1 cellular context compared by ENCODE assay signal in the genomic region with DNA sequence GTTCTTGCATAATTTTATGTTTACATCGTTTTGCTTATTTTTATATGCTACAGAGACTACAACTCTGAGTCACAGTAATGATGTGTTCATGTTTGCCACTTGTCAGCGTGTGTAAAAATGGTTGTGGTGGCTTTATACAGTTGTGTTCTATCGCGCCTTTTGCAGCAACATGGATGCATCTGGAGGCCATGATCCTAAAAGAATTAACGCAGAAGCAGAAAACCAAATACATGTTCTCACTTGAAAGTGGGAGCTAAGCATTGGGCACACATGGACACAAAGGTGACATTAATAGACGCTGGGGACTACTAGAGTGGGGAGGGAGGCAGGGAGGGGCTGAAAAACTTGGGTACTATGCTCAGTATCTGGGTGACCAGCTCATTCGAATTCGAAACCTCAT.
TF ChIP-seq lines count a peak whose summit lies in the region.

No MANE protein-coding gene starts in this region.

TF ChIP-seq in GM12878, 131 proteins besides CTCF, POLR2A, EP300 and RAD21:
- TF ChIP-seq MEF2A (IDR thresholded peaks at IDR 0.05; ENCODE audit: insufficient read depth, low read depth, low read length) = no peak
- no peak for TF ChIP-seq MYC (IDR thresholded peaks at IDR 0.05; ENCODE audit: insufficient read depth, insufficient read length, insufficient replicate concordance, low read length, severe bottlenecking)
- TF ChIP-seq SMARCA5 (IDR thresholded peaks at IDR 0.05) = 0 out of 2 replicates have a peak, but pooled peaks have one; percentile 26
- no peak for TF ChIP-seq CREB1 (IDR thresholded peaks at IDR 0.05; ENCODE audit: low read depth)
- TF ChIP-seq, protein P1, sequence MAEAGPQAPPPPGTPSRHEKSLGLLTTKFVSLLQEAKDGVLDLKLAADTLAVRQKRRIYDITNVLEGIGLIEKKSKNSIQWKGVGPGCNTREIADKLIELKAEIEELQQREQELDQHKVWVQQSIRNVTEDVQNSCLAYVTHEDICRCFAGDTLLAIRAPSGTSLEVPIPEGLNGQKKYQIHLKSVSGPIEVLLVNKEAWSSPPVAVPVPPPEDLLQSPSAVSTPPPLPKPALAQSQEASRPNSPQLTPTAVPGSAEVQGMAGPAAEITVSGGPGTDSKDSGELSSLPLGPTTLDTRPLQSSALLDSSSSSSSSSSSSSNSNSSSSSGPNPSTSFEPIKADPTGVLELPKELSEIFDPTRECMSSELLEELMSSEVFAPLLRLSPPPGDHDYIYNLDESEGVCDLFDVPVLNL (IDR thresholded peaks at IDR 0.05; ENCODE audit: low read depth, low read length) = no peak
- no peak for TF ChIP-seq KDM1A (IDR thresholded peaks at IDR 0.05; ENCODE audit: borderline replicate concordance)
- TF ChIP-seq, protein P2, sequence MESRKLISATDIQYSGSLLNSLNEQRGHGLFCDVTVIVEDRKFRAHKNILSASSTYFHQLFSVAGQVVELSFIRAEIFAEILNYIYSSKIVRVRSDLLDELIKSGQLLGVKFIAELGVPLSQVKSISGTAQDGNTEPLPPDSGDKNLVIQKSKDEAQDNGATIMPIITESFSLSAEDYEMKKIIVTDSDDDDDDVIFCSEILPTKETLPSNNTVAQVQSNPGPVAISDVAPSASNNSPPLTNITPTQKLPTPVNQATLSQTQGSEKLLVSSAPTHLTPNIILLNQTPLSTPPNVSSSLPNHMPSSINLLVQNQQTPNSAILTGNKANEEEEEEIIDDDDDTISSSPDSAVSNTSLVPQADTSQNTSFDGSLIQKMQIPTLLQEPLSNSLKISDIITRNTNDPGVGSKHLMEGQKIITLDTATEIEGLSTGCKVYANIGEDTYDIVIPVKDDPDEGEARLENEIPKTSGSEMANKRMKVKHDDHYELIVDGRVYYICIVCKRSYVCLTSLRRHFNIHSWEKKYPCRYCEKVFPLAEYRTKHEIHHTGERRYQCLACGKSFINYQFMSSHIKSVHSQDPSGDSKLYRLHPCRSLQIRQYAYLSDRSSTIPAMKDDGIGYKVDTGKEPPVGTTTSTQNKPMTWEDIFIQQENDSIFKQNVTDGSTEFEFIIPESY (IDR thresholded peaks at IDR 0.05) = 0 out of 2 replicates have a peak, but pooled peaks have one; percentile 14
- no peak for TF ChIP-seq ZNF622 (IDR thresholded peaks at IDR 0.05)
- TF ChIP-seq, protein P3, sequence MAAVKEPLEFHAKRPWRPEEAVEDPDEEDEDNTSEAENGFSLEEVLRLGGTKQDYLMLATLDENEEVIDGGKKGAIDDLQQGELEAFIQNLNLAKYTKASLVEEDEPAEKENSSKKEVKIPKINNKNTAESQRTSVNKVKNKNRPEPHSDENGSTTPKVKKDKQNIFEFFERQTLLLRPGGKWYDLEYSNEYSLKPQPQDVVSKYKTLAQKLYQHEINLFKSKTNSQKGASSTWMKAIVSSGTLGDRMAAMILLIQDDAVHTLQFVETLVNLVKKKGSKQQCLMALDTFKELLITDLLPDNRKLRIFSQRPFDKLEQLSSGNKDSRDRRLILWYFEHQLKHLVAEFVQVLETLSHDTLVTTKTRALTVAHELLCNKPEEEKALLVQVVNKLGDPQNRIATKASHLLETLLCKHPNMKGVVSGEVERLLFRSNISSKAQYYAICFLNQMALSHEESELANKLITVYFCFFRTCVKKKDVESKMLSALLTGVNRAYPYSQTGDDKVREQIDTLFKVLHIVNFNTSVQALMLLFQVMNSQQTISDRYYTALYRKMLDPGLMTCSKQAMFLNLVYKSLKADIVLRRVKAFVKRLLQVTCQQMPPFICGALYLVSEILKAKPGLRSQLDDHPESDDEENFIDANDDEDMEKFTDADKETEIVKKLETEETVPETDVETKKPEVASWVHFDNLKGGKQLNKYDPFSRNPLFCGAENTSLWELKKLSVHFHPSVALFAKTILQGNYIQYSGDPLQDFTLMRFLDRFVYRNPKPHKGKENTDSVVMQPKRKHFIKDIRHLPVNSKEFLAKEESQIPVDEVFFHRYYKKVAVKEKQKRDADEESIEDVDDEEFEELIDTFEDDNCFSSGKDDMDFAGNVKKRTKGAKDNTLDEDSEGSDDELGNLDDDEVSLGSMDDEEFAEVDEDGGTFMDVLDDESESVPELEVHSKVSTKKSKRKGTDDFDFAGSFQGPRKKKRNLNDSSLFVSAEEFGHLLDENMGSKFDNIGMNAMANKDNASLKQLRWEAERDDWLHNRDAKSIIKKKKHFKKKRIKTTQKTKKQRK (IDR thresholded peaks at IDR 0.05; ENCODE audit: low read depth, low read length) = no peak
- peak; percentile 10; the same call in 1 of the 2 replicates for TF ChIP-seq YY1 (IDR thresholded peaks at IDR 0.05; ENCODE audit: low read depth, low read length)
- TF ChIP-seq STAT3 (IDR thresholded peaks at IDR 0.05; ENCODE audit: low read depth, low read length) = no peak
